Comparison of ENCODE assay signal across 8 cellular contexts in the genomic region with DNA sequence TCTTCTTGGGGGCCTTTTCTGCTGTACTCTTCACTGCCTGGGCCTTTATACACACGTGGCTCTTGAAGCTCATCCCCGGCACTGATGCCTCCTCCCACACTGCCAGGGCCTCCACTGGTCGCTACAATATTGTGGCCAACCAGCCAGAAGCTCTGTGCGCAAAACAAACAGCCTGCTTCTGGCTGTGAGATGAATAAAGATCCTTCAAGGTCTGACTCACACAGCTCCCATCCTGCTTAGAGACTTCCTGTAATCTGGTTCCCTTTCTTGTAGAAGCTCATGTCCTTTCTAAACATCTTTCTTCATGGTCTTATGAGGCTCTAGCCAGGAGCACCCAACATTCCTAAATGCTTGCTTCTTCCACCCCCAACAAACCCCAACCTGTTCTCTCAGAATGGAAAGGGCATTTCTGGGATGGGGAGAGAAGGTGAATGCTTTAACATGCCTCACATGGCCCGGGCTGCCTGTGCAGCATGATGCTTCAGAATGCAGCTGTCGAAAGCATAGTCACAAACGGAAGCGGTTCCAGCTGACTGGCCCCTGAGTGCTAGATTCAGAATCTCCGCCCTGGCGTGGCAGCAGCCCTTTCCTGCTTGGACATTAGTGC. TPM values are rescaled to one million over a fixed set of nuclear protein-coding genes. Genes with fewer than 3 reads are reported as not detected.
DNase-seq lines count a peak whose midpoint lies in the region; ATAC-seq and TF ChIP-seq lines count a peak whose summit lies in the region.

No MANE protein-coding gene starts in this region.

- H3K36me3 ChIP-seq in mammary epithelial cell (ENCODE audit: insufficient read depth, low read length), result peaks cover 4% of the 10 kb centered on the region
- no peaks in the 10 kb centered on the region; the same call in none of the 2 replicates for H3K36me3 ChIP-seq in Caco-2 (ENCODE audit: control insufficient read depth, insufficient read depth, low read length)

- 70% methylated on average over 10 of the region's 10 CpGs for WGBS in mammary epithelial cell (ENCODE audit: low coverage, missing lambda C conversion rate)

- no peaks in the 10 kb centered on the region for H4K20me1 ChIP-seq in mammary epithelial cell (ENCODE audit: insufficient read depth, low read length)

- DNase-seq in COLO668 (lab: John Stamatoyannopoulos, UW; ENCODE audit: unreplicated experiment) (peak; percentile 83), mammary epithelial cell (peak; percentile 56), medulla oblongata (ENCODE audit: extremely low spot score) (peak; percentile 78), substantia nigra (lab: John Stamatoyannopoulos, UW) (peak in 23 of 49 donors; percentile 19 to 74 (median 44)), Caco-2 (no peak)

- in situ Hi-C loops in mammary epithelial cell (cut with MboI; ENCODE audit: low sequenced_read_pairs in 2 of 2), result no loop called here

- no peaks in the 10 kb centered on the region for H3K9me3 Mint-ChIP-seq in Caco-2 (ENCODE audit: unreplicated experiment)

- H3K9me3 ChIP-seq in mammary epithelial cell (replicated peaks; ENCODE audit: insufficient read depth, low read length) (no peaks in the 10 kb centered on the region), Caco-2 (no peaks in the 10 kb centered on the region)

- H3K27me3 ChIP-seq in mammary epithelial cell (ENCODE audit: insufficient read depth, low read length) (no peaks in the 10 kb centered on the region), Caco-2 (replicated peaks; ENCODE audit: control insufficient read depth, insufficient read depth, low read length) (no peaks in the 10 kb centered on the region)

- POLR2A ChIA-PET in Caco-2 (lab: Charles Lee), result interaction anchor here (0.6 kb wide), 1 partner anchor 51 kb away, joined by 4 read pairs; no protein-coding TSS in a partner anchor

- no peak overlapping the region for H3K4me3 ChIP-seq in mammary epithelial cell (replicated peaks in 1 of 3; ENCODE audit: insufficient read depth in 1 of 3, low read depth in 2 of 3, low read length in 3 of 3)
- no peak overlapping the region for H3K4me3 ChIP-seq in Caco-2 (ENCODE audit: low read depth, low read length)

- CTCF ChIA-PET in mammary epithelial cell (lab: Charles Lee; ENCODE audit: low non-redundant PET) (no interaction called here), Caco-2 (lab: Charles Lee) (interaction anchor here (0.6 kb wide), 1 partner anchor 28 kb away, joined by 3 read pairs; no protein-coding TSS in a partner anchor)

- H3K27ac ChIP-seq in mammary epithelial cell (ENCODE audit: insufficient read depth, low read depth, low read length) (peak overlapping the region; percentile 15), substantia nigra (ENCODE audit: low read depth, low read length, poor library complexity, severe bottlenecking) (peak overlapping the region; percentile 56)

- H2AFZ ChIP-seq in mammary epithelial cell (ENCODE audit: low read depth, low read length), result peak overlapping the region; percentile 47

- dilution Hi-C loops in mammary epithelial cell (cut with HindIII; ENCODE audit: low sequenced_read_pairs), result no loop called here

- H3K27ac Mint-ChIP-seq in Caco-2 (ENCODE audit: unreplicated experiment), result no peak overlapping the region

- BruUV-seq in mammary epithelial cell (replicated peaks; lab: Mats Ljungman, UMichigan) (no TSS peak), Caco-2 (replicated peaks; lab: Mats Ljungman, UMichigan) (no TSS peak)

- peak; percentile 78 for TF ChIP-seq POLR2A in Raji (IDR thresholded peaks at IDR 0.05; ENCODE audit: insufficient read depth, low read depth, low read length)

- peaks cover 92% of the 10 kb centered on the region for H3K79me2 ChIP-seq in mammary epithelial cell (ENCODE audit: insufficient read depth, low read length)

- H3K4me1 Mint-ChIP-seq in Caco-2 (ENCODE audit: low read depth, unreplicated experiment), result peaks cover 20% of the 10 kb centered on the region

- TF ChIP-seq CTCF in mammary epithelial cell (conservative IDR thresholded peaks at IDR 0.05 in 1 of 2, IDR thresholded peaks at IDR 0.05 in 1 of 2; ENCODE audit: extremely low read depth in 1 of 2, insufficient read depth in 1 of 2, low read depth in 1 of 2, low read length in 2 of 2) (no peak), Caco-2 (IDR thresholded peaks at IDR 0.05; ENCODE audit: insufficient read depth in 1 of 2, low read depth in 1 of 2, low read length in 1 of 2, severe bottlenecking in 1 of 2, unreplicated experiment in 1 of 2) (no peak)

- no peak overlapping the region for H3K9ac ChIP-seq in mammary epithelial cell (ENCODE audit: insufficient read depth, low read length)

- no peaks in the 10 kb centered on the region for H3K27me3 Mint-ChIP-seq in Caco-2 (ENCODE audit: insufficient read depth, unreplicated experiment)

- ATAC-seq in GM19035 (IDR thresholded peaks at IDR 0.05; ENCODE audit: unreplicated experiment), result peak; percentile 98
- ATAC-seq in HG03108 (IDR thresholded peaks at IDR 0.05; ENCODE audit: unreplicated experiment), result peak; percentile 97

- intact Hi-C loops in mammary epithelial cell (cut with micrococcal nuclease), result no loop called here
- intact Hi-C loops in Caco-2 (cut with micrococcal nuclease; ENCODE audit: unreplicated experiment), result no loop called here

- no peak overlapping the region for H3K4me3 Mint-ChIP-seq in Caco-2 (ENCODE audit: unreplicated experiment)

- peaks cover 57% of the 10 kb centered on the region for H3K36me3 Mint-ChIP-seq in Caco-2 (ENCODE audit: insufficient read depth, unreplicated experiment)

- H3K4me1 ChIP-seq in mammary epithelial cell (ENCODE audit: insufficient read depth, low read length) (peaks cover 38% of the 10 kb centered on the region), Caco-2 (peaks cover 10% of the 10 kb centered on the region)

- peak overlapping the region; percentile 11 for H3K4me2 ChIP-seq in mammary epithelial cell (ENCODE audit: insufficient read depth, low read depth, low read length)

RNA-seq across cellular contexts. Expression of a gene that starts 24.6 kb away (rescaled TPM):
- total RNA-seq in mammary epithelial cell, result 10 to 100 TPM; 32.3 to 58.8 TPM
- polyA plus RNA-seq in mammary epithelial cell, result 47.4 TPM
- 109 TPM for polyA minus RNA-seq in mammary epithelial cell
- total RNA-seq in Caco-2 (2022), result 95.6 and 96.9 TPM in 2 replicates

Comparison
In these comparisons a context has a peak if more than half of its experiments do, and no peak if none do; other contexts are left out.
1. DNase-seq: peak in COLO668 (single experiment), mammary epithelial cell (single experiment) and medulla oblongata (single experiment); none in Caco-2 (0 of 2).